In genomic region chr15:93583533-93583932, GRCh38 we compare ENCODE assay signal across 23 cellular contexts.
"Had no signal": no experiment of that assay in that cellular context is flagged by ENCODE, and none has a peak within 500 bp of the region (broad histone marks: within the 10 kb centered on the region; RNA-seq: fewer than 3 reads in every experiment).

No MANE protein-coding gene starts in this region.

- H3K27ac ChIP-seq: hepatocyte, lower lobe of right lung, pancreas, prostate gland, skin epidermis, stomach, testis, thyroid gland, transverse colon, upper lobe of right lung had no signal

- H3K27me3 Mint-ChIP-seq: stimulated activated naive B cell treated with anti-CD40 and anti-IgM and Interleukin-4, amounts not matched to agents 10 μg/mL and 1 μg/mL and 100 μg/mL, for 72 hours had no signal

- H3K4me3 ChIP-seq: heart right ventricle, hepatocyte, lower lobe of right lung, pancreas, prostate gland, skin epidermis, stomach, testis, thyroid gland, transverse colon, upper lobe of right lung had no signal

- H3K36me3 ChIP-seq: heart right ventricle, lower lobe of right lung, pancreas, prostate gland, stomach, thyroid gland, transverse colon, upper lobe of right lung had no signal

- H3K4me3 Mint-ChIP-seq: naive thymus-derived CD8-positive, alpha-beta T cell; nephron progenitor cell; stimulated activated naive B cell treated with anti-CD40 and anti-IgM and Interleukin-4, amounts not matched to agents 10 μg/mL and 1 μg/mL and 100 μg/mL, for 72 hours had no signal

- H3K27ac Mint-ChIP-seq: naive thymus-derived CD8-positive, alpha-beta T cell; nephron progenitor cell; stimulated activated naive B cell treated with anti-CD40 and anti-IgM and Interleukin-4, amounts not matched to agents 10 μg/mL and 1 μg/mL and 100 μg/mL, for 72 hours had no signal

- H3K27me3 ChIP-seq: hepatocyte, stomach, testis, thyroid gland, transverse colon, upper lobe of right lung had no signal

- H3K4me1 ChIP-seq: lower lobe of right lung, pancreas, prostate gland, stomach, testis, thyroid gland, transverse colon, upper lobe of right lung had no signal

- DNase-seq: islet precursor cell; lower lobe of right lung; mammary epithelial cell; mesenchymal stem cell; naive thymus-derived CD8-positive, alpha-beta T cell; nephron progenitor cell; pancreas; posterior cingulate gyrus; stimulated activated CD4-positive, alpha-beta T cell treated with anti-CD3 and anti-CD28 coated beads, Interleukin-12 subunit alpha, Interleukin-12 subunit beta, amount 100 ng/mL, for 4 hours; stimulated activated CD4-positive, alpha-beta T cell treated with anti-CD3 and anti-CD28 coated beads, Interleukin-15, amount 100 ng/mL, for 24 hours; stimulated activated CD4-positive, alpha-beta T cell treated with anti-CD3 and anti-CD28 coated beads, Interleukin-2, amount 100 ng/mL, for 24 hours; stimulated activated CD4-positive, alpha-beta T cell treated with anti-CD3 and anti-CD28 coated beads, Interleukin-4, amount 100 ng/mL, for 1 hour; stimulated activated naive B cell treated with anti-CD40 and anti-IgM and Interleukin-4, amounts not matched to agents 10 μg/mL and 1 μg/mL and 100 μg/mL, for 72 hours; stimulated activated naive CD8-positive, alpha-beta T cell treated with anti-CD3 and anti-CD28 coated beads, Interleukin-15, Interleukin-2, amounts not matched to agents 100 U/mL and 50 U/mL, for 24 hours; stomach; thyroid gland; transverse colon; upper lobe of right lung had no signal

- H3K36me3 Mint-ChIP-seq: stimulated activated naive B cell treated with anti-CD40 and anti-IgM and Interleukin-4, amounts not matched to agents 10 μg/mL and 1 μg/mL and 100 μg/mL, for 72 hours had no signal

- H3K4me1 Mint-ChIP-seq: naive thymus-derived CD8-positive, alpha-beta T cell; nephron progenitor cell; stimulated activated naive B cell treated with anti-CD40 and anti-IgM and Interleukin-4, amounts not matched to agents 10 μg/mL and 1 μg/mL and 100 μg/mL, for 72 hours had no signal

- H3K9me3 ChIP-seq: lower lobe of right lung, pancreas, prostate gland, testis, thyroid gland, transverse colon, upper lobe of right lung had no signal
